ENCODE assay signal across 21 cellular contexts in genomic region chr21:32782698-32783097, GRCh38. TPM values are rescaled to one million over a fixed set of nuclear protein-coding genes. Genes with fewer than 3 reads are reported as not detected.
DNase-seq lines count a peak whose midpoint lies in the region; ATAC-seq, FAIRE-seq and TF ChIP-seq lines count a peak whose summit lies in the region.
"Had no signal": no experiment of that assay in that cellular context is flagged by ENCODE, and none has a peak within 500 bp of the region (broad histone marks: within the 10 kb centered on the region; RNA-seq: fewer than 3 reads in every experiment).

No MANE protein-coding gene starts in this region.

- WGBS in GM23248 (ENCODE audit: low coverage in 1 of 2, low lambda C conversion rate in 2 of 2, missing lambda C conversion rate in 2 of 2), 2 experiments, result 22 to 23% methylated on average over 2 of the region's 2 CpGs
- WGBS in tibial nerve, 2 donors, result 34 to 40% methylated on average over 2 of the region's 2 CpGs

- FAIRE-seq in A204.1 (lab: Jason Lieb, UNC), result peak; percentile 52
- FAIRE-seq: colon had no signal

- no peak overlapping the region for H3K4me2 ChIP-seq in GM23248 (ENCODE audit: unreplicated experiment)
- H3K4me2 ChIP-seq in Karpas-422 (ENCODE audit: low read depth, low read length, poor library complexity, severe bottlenecking), result no peak overlapping the region

- H3K36me3 ChIP-seq in GM23248 (ENCODE audit: low read depth) (no peaks in the 10 kb centered on the region), Karpas-422 (ENCODE audit: insufficient read depth, low read length) (no peaks in the 10 kb centered on the region), tibial nerve (no peaks in the 10 kb centered on the region)
- H3K36me3 ChIP-seq: ascending aorta, HAP-1, right atrium auricular region, tibial artery had no signal

- TF ChIP-seq EP300 in tibial nerve (IDR thresholded peaks at IDR 0.05), result no peak

- peak; percentile 47 for DNase-seq in GM23248
- DNase-seq in foreskin keratinocyte, result no peak
- DNase-seq in Karpas-422, result no peak
- DNase-seq in MV-4-11 (lab: John Stamatoyannopoulos, UW), result no peak
- no peak for DNase-seq in C1 segment of cervical spinal cord (lab: John Stamatoyannopoulos, UW)
- DNase-seq in tibial nerve (ENCODE audit: low spot score in 2 of 2), result no peak
- DNase-seq: activated CD4-positive, alpha-beta T cell treated with anti-CD3 and anti-CD28 coated beads, Interleukin-2, amount 50 U/mL, for 48 hours; activated naive CD4-positive, alpha-beta T cell treated with anti-CD3 and anti-CD28 coated beads for 36 hours; COR-L47; KBM-7; NCI-H2227 treated with DMSO at 0.1 percent for 48 hours; nephron progenitor cell; stimulated activated naive B cell treated with anti-CD40 and anti-IgM and Interleukin-4, amounts not matched to agents 10 μg/mL and 1 μg/mL and 100 μg/mL, for 72 hours; tibial artery had no signal

- no peaks in the 10 kb centered on the region for H3K4me1 ChIP-seq in GM23248 (ENCODE audit: insufficient read depth)
- H3K4me1 ChIP-seq in foreskin keratinocyte, result no peaks in the 10 kb centered on the region
- peaks cover 8% of the 10 kb centered on the region for H3K4me1 ChIP-seq in Karpas-422 (ENCODE audit: low read length)
- peaks cover 0 to 6% (median 0%) of the 10 kb centered on the region in 4 donors for H3K4me1 ChIP-seq in tibial nerve
- H3K4me1 ChIP-seq: ascending aorta, HAP-1, right atrium auricular region, tibial artery had no signal

- H3K9me2 ChIP-seq in GM23248 (ENCODE audit: insufficient read depth), result no peaks in the 10 kb centered on the region
- H3K9me2 ChIP-seq in Karpas-422 (replicated peaks; ENCODE audit: insufficient read depth, low read length), result no peaks in the 10 kb centered on the region

- H2AFZ ChIP-seq in GM23248 (no peak overlapping the region), Karpas-422 (ENCODE audit: low read length) (no peak overlapping the region)

- H3K27ac ChIP-seq in GM23248 (no peak overlapping the region), foreskin keratinocyte (no peak overlapping the region), Karpas-422 (ENCODE audit: low read length) (no peak overlapping the region), tibial nerve (no peak overlapping the region)
- H3K27ac ChIP-seq: ascending aorta, right atrium auricular region, tibial artery had no signal

- H3K27me3 ChIP-seq in GM23248 (replicated peaks; ENCODE audit: insufficient read depth) (no peaks in the 10 kb centered on the region), foreskin keratinocyte (no peaks in the 10 kb centered on the region), Karpas-422 (ENCODE audit: low read length) (no peaks in the 10 kb centered on the region), tibial nerve (no peaks in the 10 kb centered on the region)
- H3K27me3 ChIP-seq: ascending aorta, right atrium auricular region, tibial artery had no signal

- peak; percentile 28 for TF ChIP-seq CTCF in foreskin keratinocyte (conservative IDR thresholded peaks at IDR 0.05)
- TF ChIP-seq CTCF in tibial nerve (IDR thresholded peaks at IDR 0.05), result no peak

- H3K9ac ChIP-seq in GM23248 (no peak overlapping the region), Karpas-422 (ENCODE audit: low read length) (no peak overlapping the region)

- H4K20me1 ChIP-seq in GM23248 (ENCODE audit: insufficient read depth) (no peaks in the 10 kb centered on the region), Karpas-422 (ENCODE audit: insufficient read depth, low read depth, low read length) (no peaks in the 10 kb centered on the region)

- no peaks in the 10 kb centered on the region; the same call in 1 of the 2 replicates for H3F3A ChIP-seq in GM23248 (ENCODE audit: insufficient read depth)

- no peaks in the 10 kb centered on the region for H3K79me2 ChIP-seq in GM23248 (ENCODE audit: insufficient read depth)
- no peaks in the 10 kb centered on the region for H3K79me2 ChIP-seq in Karpas-422 (ENCODE audit: low read length)

- in situ Hi-C loops in GM23248 (cut with MboI), result no loop called here

- ATAC-seq in SK-N-SH treated with all-trans-retinoic acid at 6 μM for 48 hours, result peak; percentile 51; the same call in 2 of the 3 replicates
- no peak for ATAC-seq in foreskin keratinocyte
- ATAC-seq: Right ventricle myocardium inferior; stimulated activated naive B cell treated with anti-CD40 and anti-IgM and Interleukin-4, amounts not matched to agents 10 μg/mL and 1 μg/mL and 100 μg/mL, for 72 hours had no signal

- no peaks in the 10 kb centered on the region for H3K9me3 ChIP-seq in GM23248 (ENCODE audit: low read depth)
- H3K9me3 ChIP-seq in Karpas-422 (ENCODE audit: low read length), result no peaks in the 10 kb centered on the region
- no peaks in the 10 kb centered on the region for H3K9me3 ChIP-seq in tibial nerve
- H3K9me3 ChIP-seq: ascending aorta, HAP-1, right atrium auricular region, tibial artery had no signal

- no peak for TF ChIP-seq POLR2A in tibial nerve (IDR thresholded peaks at IDR 0.05)

- H3K4me3 ChIP-seq in GM23248 (no peak overlapping the region), Karpas-422 (ENCODE audit: low read length) (no peak overlapping the region), tibial nerve (no peak overlapping the region)
- H3K4me3 ChIP-seq: ascending aorta, HAP-1, right atrium auricular region, tibial artery had no signal

TF ChIP-seq in SK-N-SH treated with all-trans-retinoic acid at 6 μM for 48 hours, 23 proteins besides CTCF, POLR2A, EP300 and RAD21:
- TF ChIP-seq TCF4 (CRISPR knock-in tag; IDR thresholded peaks at IDR 0.05; ENCODE audit: borderline replicate concordance) (no peak), POU6F1 (CRISPR knock-in tag; IDR thresholded peaks at IDR 0.05; ENCODE audit: borderline replicate concordance, low read depth) (no peak)

RNA-seq across cellular contexts. Expression of gene PAXBP1, which starts 11.1 kb away (rescaled TPM):
- total RNA-seq in GM23248 (2014; rRNA removed; shearing (Covaris generic)), result 14.7 and 16.2 TPM in 2 replicates
- polyA plus RNA-seq in GM23248 (2016; fragmentation: Nextera tagmentation; extraction: Ambion mirVana), result 6.3 and 7.4 TPM in 2 replicates
- 22.5 and 23.7 TPM in 2 replicates for total RNA-seq in foreskin keratinocyte
- 6.3 and 7.8 TPM in 2 replicates for polyA plus RNA-seq in foreskin keratinocyte
- 58.5 and 87.7 TPM in 2 replicates for total RNA-seq in Karpas-422 (2014; rRNA removed; shearing (Covaris generic); ENCODE audit: low replicate concordance)
- 10 to 100 TPM; 52.4 to 86.1 (median 81.1) TPM for total RNA-seq in tibial nerve

RNA-seq across cellular contexts. Expression of gene SYNJ1, which starts 54.9 kb away (rescaled TPM):
- 4.6 and 9.4 TPM in 2 replicates for total RNA-seq in GM23248 (2014; rRNA removed; shearing (Covaris generic))
- polyA plus RNA-seq in GM23248 (2016; fragmentation: Nextera tagmentation; extraction: Ambion mirVana) (5.0 TPM in 2 replicates), foreskin keratinocyte (1.8 and 2.0 TPM in 2 replicates)
- total RNA-seq in foreskin keratinocyte (6.2 and 6.3 TPM in 2 replicates), tibial nerve (10 to 100 TPM in 3 of 4 donors, 1 to 10 TPM in 1; 8.0 to 21.4 (median 13.3) TPM)
- 2.6 and 6.0 TPM in 2 replicates for total RNA-seq in Karpas-422 (2014; rRNA removed; shearing (Covaris generic); ENCODE audit: low replicate concordance)
